8 cellular contexts compared by ENCODE assay signal in genomic region chr7:151381333-151382078, GRCh38. TPM values are rescaled to one million over a fixed set of nuclear protein-coding genes. Genes with fewer than 3 reads are reported as not detected.
DNase-seq lines count a peak whose midpoint lies in the region; ATAC-seq and TF ChIP-seq lines count a peak whose summit lies in the region.

No MANE protein-coding gene starts in this region.

- peaks cover 7% of the 10 kb centered on the region for H3K27me3 ChIP-seq in cardiac muscle cell

- H3K4me1 Mint-ChIP-seq in immature natural killer cell: peaks cover 7 to 14% of the 10 kb centered on the region in 2 donors
- H3K4me1 Mint-ChIP-seq in stimulated activated naive CD8-positive, alpha-beta T cell treated with anti-CD3 and anti-CD28 coated beads, Interleukin-15, amount 100 ng/mL, for 72 hours: peaks cover 20% of the 10 kb centered on the region

- H3K27ac Mint-ChIP-seq in immature natural killer cell: no peak overlapping the region
- H3K27ac Mint-ChIP-seq in stimulated activated naive CD8-positive, alpha-beta T cell treated with anti-CD3 and anti-CD28 coated beads, Interleukin-15, amount 100 ng/mL, for 72 hours: no peak overlapping the region

- H3K27me3 Mint-ChIP-seq in immature natural killer cell (ENCODE audit: low read depth in 3 of 3): peaks cover 0 to 9% (median 4%) of the 10 kb centered on the region in 3 donors
- H3K27me3 Mint-ChIP-seq in stimulated activated naive CD8-positive, alpha-beta T cell treated with anti-CD3 and anti-CD28 coated beads, Interleukin-15, amount 100 ng/mL, for 72 hours: peaks cover 27% of the 10 kb centered on the region

- ATAC-seq in stimulated activated naive CD8-positive, alpha-beta T cell treated with anti-CD3 and anti-CD28 coated beads, Interleukin-15, amount 100 ng/mL, for 72 hours: peak; percentile 63
- ATAC-seq in GM21825 (IDR thresholded peaks at IDR 0.05; ENCODE audit: unreplicated experiment): no peak
- no peak for ATAC-seq in GM18907 (IDR thresholded peaks at IDR 0.05; ENCODE audit: unreplicated experiment)

- H3K9me3 ChIP-seq in cardiac muscle cell (ENCODE audit: low read depth): no peaks in the 10 kb centered on the region

- peaks cover 9 to 18% (median 12%) of the 10 kb centered on the region in 3 donors for H3K36me3 Mint-ChIP-seq in immature natural killer cell

- no peak overlapping the region for H3K27ac ChIP-seq in cardiac muscle cell

- H3K4me3 ChIP-seq in cardiac muscle cell: peak overlapping the region; percentile 12

- DNase-seq in cardiac muscle cell (ENCODE audit: low read depth in 1 of 2, low spot score in 1 of 2) (peak; percentile 21 to 53), cardiac septum (ENCODE audit: low spot score) (no peak), immature natural killer cell (peak in 2 of 3 donors; percentile 9 to 14), cortex of kidney (lab: John Stamatoyannopoulos, UW) (no peak)
- DNase-seq in activated T-cell treated with anti-CD3 and anti-CD28 coated beads, Interleukin-2, amount 50 U/mL, for 48 hours: peak; percentile 30 to 43
- DNase-seq in stimulated activated naive CD8-positive, alpha-beta T cell treated with anti-CD3 and anti-CD28 coated beads, Interleukin-15, amount 100 ng/mL, for 72 hours: peak in 1 of 2 donors; percentile 20

- no peaks in the 10 kb centered on the region for H3K9me3 Mint-ChIP-seq in immature natural killer cell
- H3K9me3 Mint-ChIP-seq in stimulated activated naive CD8-positive, alpha-beta T cell treated with anti-CD3 and anti-CD28 coated beads, Interleukin-15, amount 100 ng/mL, for 72 hours: no peaks in the 10 kb centered on the region

- TF ChIP-seq CTCF in cardiac muscle cell (IDR thresholded peaks at IDR 0.05; ENCODE audit: low read depth, low read length): no peak

- no peaks in the 10 kb centered on the region for H3K4me1 ChIP-seq in cardiac muscle cell (ENCODE audit: low read depth)

- no peaks in the 10 kb centered on the region for H3K36me3 ChIP-seq in cardiac muscle cell

- intact Hi-C loops in cardiac septum (cut with DNase I): no loop called here

- H3K4me3 Mint-ChIP-seq in immature natural killer cell: peak overlapping the region in 3 of 5 donors; percentile 47 to 77 (median 56)
- H3K4me3 Mint-ChIP-seq in stimulated activated naive CD8-positive, alpha-beta T cell treated with anti-CD3 and anti-CD28 coated beads, Interleukin-15, amount 100 ng/mL, for 72 hours: peak overlapping the region; percentile 79 to 85

RNA-seq across cellular contexts. Expression of gene WDR86, which starts 28.3 kb away (rescaled TPM):
- total RNA-seq in cardiac muscle cell: 71.8 and 130 TPM in 2 replicates
- polyA plus RNA-seq in cardiac muscle cell: 58.8 and 87.0 TPM in 2 replicates
- total RNA-seq in cardiac septum: not detected
- polyA plus RNA-seq in immature natural killer cell: 1 to 10 TPM in 2 of 3 donors, under 1 TPM in 1; 0.75 to 2.2 (median 2.2) TPM

RNA-seq across cellular contexts. Expression of gene NUB1, which starts 39.9 kb away (rescaled TPM):
- total RNA-seq in cardiac muscle cell: 31.4 and 34.3 TPM in 2 replicates
- 30.6 and 37.9 TPM in 2 replicates for polyA plus RNA-seq in cardiac muscle cell
- total RNA-seq in cardiac septum: 32.6 TPM
- polyA plus RNA-seq in immature natural killer cell: 10 to 100 TPM; 49.8 to 85.4 (median 77.4) TPM

RNA-seq across cellular contexts. Expression of gene CRYGN, which starts 58.4 kb away (rescaled TPM):
- total RNA-seq in cardiac muscle cell (1.0 and 1.3 TPM in 2 replicates), cardiac septum (not detected)
- polyA plus RNA-seq in cardiac muscle cell (0.46 and 0.77 TPM in 2 replicates), immature natural killer cell (not detected)

Comparison
In these comparisons a context has a peak if more than half of its experiments do, and no peak if none do; other contexts are left out.
1. DNase-seq: peak in cardiac muscle cell (2 of 2), activated T-cell treated with anti-CD3 and anti-CD28 coated beads, Interleukin-2, amount 50 U/mL, for 48 hours (2 of 2) and immature natural killer cell (2 of 3); none in cardiac septum (single experiment) and cortex of kidney (single experiment).
2. RNA of gene WDR86, which starts 28.3 kb away (total RNA-seq): 71.8 to 130 TPM in cardiac muscle cell; not detected in cardiac septum (single experiment); every median in the first group is over 10 times any median in the second.